ENCODE assay signal across 31 cellular contexts in the genomic region with DNA sequence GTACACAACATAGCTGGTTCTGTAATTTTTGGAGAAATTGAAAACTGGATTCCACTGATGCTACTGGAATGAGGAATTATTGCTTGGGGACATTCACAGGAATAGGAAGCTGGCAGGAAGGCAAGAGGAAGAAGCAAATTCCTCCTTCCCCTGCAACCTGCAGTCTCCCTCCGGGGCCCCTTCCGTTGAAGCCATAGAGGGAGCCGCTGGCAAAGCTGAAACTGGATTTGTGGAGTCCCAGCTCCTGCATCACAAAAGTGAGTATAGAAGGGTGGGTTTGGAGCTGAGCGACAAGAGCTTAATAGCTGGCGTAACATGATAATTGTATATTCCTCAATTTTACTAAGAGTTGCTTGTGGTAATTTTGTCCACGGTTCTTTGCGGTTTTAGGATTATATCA.
"Had no signal": no experiment of that assay in that cellular context is flagged by ENCODE, and none has a peak within 500 bp of the region (broad histone marks: within the 10 kb centered on the region; RNA-seq: fewer than 3 reads in every experiment).

No MANE protein-coding gene starts in this region.

- H3K4me1 Mint-ChIP-seq: activated B cell treated with CpG ODN at 0.5 μM for 24 hours; activated CD8-positive, alpha-beta memory T cell treated with anti-CD3 and anti-CD28 coated beads, Interleukin-2, amount 10 ng/mL, durations not matched to agents 7 days and 5 days; central memory CD8-positive, alpha-beta T cell; endodermal cell had no signal

- H3K4me3 ChIP-seq: coronary artery, dorsolateral prefrontal cortex, esophagus muscularis mucosa, gastrocnemius medialis, heart left ventricle had no signal

- H3K27ac ChIP-seq: brain microvascular endothelial cell, coronary artery, dorsolateral prefrontal cortex, esophagus muscularis mucosa, foreskin keratinocyte, gastrocnemius medialis, heart left ventricle, VCaP had no signal

- ATAC-seq: activated CD4-positive, CD25-positive, alpha-beta regulatory T cell treated with anti-CD3 and anti-CD28 coated beads, Interleukin-2, amount 50 U/mL, for 24 hours; activated CD8-positive, alpha-beta memory T cell treated with anti-CD3 and anti-CD28 coated beads, Interleukin-2, amount 10 ng/mL, durations not matched to agents 7 days and 5 days; activated CD8-positive, alpha-beta T cell treated with anti-CD3 and anti-CD28 coated beads, Interleukin-2, amount 10 ng/mL, durations not matched to agents 7 days and 5 days; foreskin keratinocyte; gastrocnemius medialis; heart left ventricle had no signal

- H3K27ac Mint-ChIP-seq: activated B cell treated with CpG ODN at 0.5 μM for 24 hours; activated CD4-positive, alpha-beta memory T cell treated with anti-CD3 and anti-CD28 coated beads for 36 hours; activated CD8-positive, alpha-beta memory T cell treated with anti-CD3 and anti-CD28 coated beads, Interleukin-2, amount 10 ng/mL, durations not matched to agents 7 days and 5 days; activated CD8-positive, alpha-beta T cell treated with anti-CD3 and anti-CD28 coated beads, Interleukin-2, amount 10 ng/mL, durations not matched to agents 7 days and 5 days; activated naive CD4-positive, alpha-beta T cell treated with anti-CD3 and anti-CD28 coated beads for 36 hours; activated naive CD8-positive, alpha-beta T cell; activated T-helper 1 cell treated with anti-CD3 and anti-CD28 coated beads, Interleukin-12 subunit alpha, Interleukin-12 subunit beta, Interleukin-2, Interleukin-4 antibody, amounts not matched to agents 30 ng/mL and 10 ng/mL and 1 ng/mL, durations not matched to agents 14 hours and 24 hours and 36 hours; activated T-helper 2 cell treated with anti-CD3 and anti-CD28 coated beads, Interferon-gamma antibody, Interleukin-2, Interleukin-4, amounts not matched to agents 10 μg/mL and 5 μg/mL and 100 μg/mL, durations not matched to agents 14 hours and 24 hours and 36 hours; dendritic cell treated with granulocyte-macrophage colony-stimulating factor and Interleukin-4, amounts not matched to agents 40 ng/mL and 50 ng/mL, for 4 days; endodermal cell had no signal

- DNase-seq: activated B cell treated with CpG ODN at 0.5 μM for 24 hours; activated CD4-positive, alpha-beta memory T cell treated with anti-CD3 and anti-CD28 coated beads for 36 hours; activated CD4-positive, alpha-beta T cell treated with anti-CD3 and anti-CD28 coated beads for 48 hours; activated CD8-positive, alpha-beta memory T cell treated with anti-CD3 and anti-CD28 coated beads, Interleukin-2, amount 10 ng/mL, durations not matched to agents 7 days and 5 days; activated CD8-positive, alpha-beta memory T cell treated with anti-CD3 and anti-CD28 coated beads, Interleukin-2, amount 50 U/mL, for 4 hours; activated CD8-positive, alpha-beta T cell treated with anti-CD3 and anti-CD28 coated beads, Interleukin-2, amount 10 ng/mL, durations not matched to agents 7 days and 5 days; activated effector memory CD4-positive, alpha-beta T cell treated with anti-CD3 and anti-CD28 coated beads, Interleukin-2, amount 50 U/mL, for 16 hours; activated naive CD4-positive, alpha-beta T cell treated with anti-CD3 and anti-CD28 coated beads for 36 hours; activated T-cell treated with anti-CD3 and anti-CD28 coated beads, Interleukin-2, amount 50 U/mL, for 1 hour; activated T-cell treated with anti-CD3 and anti-CD28 coated beads, Interleukin-2, amount 50 U/mL, for 48 hours; amniotic stem cell; anterior cingulate cortex; brain microvascular endothelial cell; dorsolateral prefrontal cortex; effector memory CD4-positive, alpha-beta T cell; endodermal cell; erythroblast; foreskin keratinocyte; gastrocnemius medialis; glutamatergic neuron; heart left ventricle; T-helper 2 cell had no signal

- H3K27me3 ChIP-seq: brain microvascular endothelial cell, foreskin keratinocyte had no signal

- H3K4me3 Mint-ChIP-seq: activated B cell treated with CpG ODN at 0.5 μM for 24 hours; activated CD4-positive, alpha-beta memory T cell treated with anti-CD3 and anti-CD28 coated beads for 36 hours; activated CD8-positive, alpha-beta memory T cell treated with anti-CD3 and anti-CD28 coated beads, Interleukin-2, amount 10 ng/mL, durations not matched to agents 7 days and 5 days; activated CD8-positive, alpha-beta T cell treated with anti-CD3 and anti-CD28 coated beads, Interleukin-2, amount 10 ng/mL, durations not matched to agents 7 days and 5 days; activated naive CD4-positive, alpha-beta T cell treated with anti-CD3 and anti-CD28 coated beads for 36 hours; activated naive CD8-positive, alpha-beta T cell; activated T-helper 1 cell treated with anti-CD3 and anti-CD28 coated beads, Interleukin-12 subunit alpha, Interleukin-12 subunit beta, Interleukin-2, Interleukin-4 antibody, amounts not matched to agents 30 ng/mL and 10 ng/mL and 1 ng/mL, durations not matched to agents 14 hours and 24 hours and 36 hours; central memory CD8-positive, alpha-beta T cell; dendritic cell treated with granulocyte-macrophage colony-stimulating factor and Interleukin-4, amounts not matched to agents 40 ng/mL and 50 ng/mL, for 4 days; endodermal cell had no signal

- H3K36me3 ChIP-seq: brain microvascular endothelial cell, esophagus muscularis mucosa, gastrocnemius medialis, heart left ventricle had no signal

- H3K9me3 Mint-ChIP-seq: activated B cell treated with CpG ODN at 0.5 μM for 24 hours; activated CD4-positive, alpha-beta memory T cell treated with anti-CD3 and anti-CD28 coated beads for 36 hours; activated naive CD4-positive, alpha-beta T cell treated with anti-CD3 and anti-CD28 coated beads for 36 hours; activated T-helper 1 cell treated with anti-CD3 and anti-CD28 coated beads, Interleukin-12 subunit alpha, Interleukin-12 subunit beta, Interleukin-2, Interleukin-4 antibody, amounts not matched to agents 30 ng/mL and 10 ng/mL and 1 ng/mL, durations not matched to agents 14 hours and 24 hours and 36 hours; activated T-helper 2 cell treated with anti-CD3 and anti-CD28 coated beads, Interferon-gamma antibody, Interleukin-2, Interleukin-4, amounts not matched to agents 10 μg/mL and 5 μg/mL and 100 μg/mL, durations not matched to agents 14 hours and 24 hours and 36 hours; central memory CD8-positive, alpha-beta T cell; dendritic cell treated with granulocyte-macrophage colony-stimulating factor and Interleukin-4, amounts not matched to agents 40 ng/mL and 50 ng/mL, for 4 days; endodermal cell had no signal

- H3K36me3 Mint-ChIP-seq: activated CD4-positive, alpha-beta memory T cell treated with anti-CD3 and anti-CD28 coated beads for 36 hours; activated CD8-positive, alpha-beta memory T cell treated with anti-CD3 and anti-CD28 coated beads, Interleukin-2, amount 10 ng/mL, durations not matched to agents 7 days and 5 days; activated naive CD8-positive, alpha-beta T cell had no signal

- H3K9me3 ChIP-seq: gastrocnemius medialis had no signal

- H3K4me1 ChIP-seq: esophagus muscularis mucosa, foreskin keratinocyte, gastrocnemius medialis, heart left ventricle had no signal
